11 cellular contexts compared by ENCODE assay signal in the genomic region with DNA sequence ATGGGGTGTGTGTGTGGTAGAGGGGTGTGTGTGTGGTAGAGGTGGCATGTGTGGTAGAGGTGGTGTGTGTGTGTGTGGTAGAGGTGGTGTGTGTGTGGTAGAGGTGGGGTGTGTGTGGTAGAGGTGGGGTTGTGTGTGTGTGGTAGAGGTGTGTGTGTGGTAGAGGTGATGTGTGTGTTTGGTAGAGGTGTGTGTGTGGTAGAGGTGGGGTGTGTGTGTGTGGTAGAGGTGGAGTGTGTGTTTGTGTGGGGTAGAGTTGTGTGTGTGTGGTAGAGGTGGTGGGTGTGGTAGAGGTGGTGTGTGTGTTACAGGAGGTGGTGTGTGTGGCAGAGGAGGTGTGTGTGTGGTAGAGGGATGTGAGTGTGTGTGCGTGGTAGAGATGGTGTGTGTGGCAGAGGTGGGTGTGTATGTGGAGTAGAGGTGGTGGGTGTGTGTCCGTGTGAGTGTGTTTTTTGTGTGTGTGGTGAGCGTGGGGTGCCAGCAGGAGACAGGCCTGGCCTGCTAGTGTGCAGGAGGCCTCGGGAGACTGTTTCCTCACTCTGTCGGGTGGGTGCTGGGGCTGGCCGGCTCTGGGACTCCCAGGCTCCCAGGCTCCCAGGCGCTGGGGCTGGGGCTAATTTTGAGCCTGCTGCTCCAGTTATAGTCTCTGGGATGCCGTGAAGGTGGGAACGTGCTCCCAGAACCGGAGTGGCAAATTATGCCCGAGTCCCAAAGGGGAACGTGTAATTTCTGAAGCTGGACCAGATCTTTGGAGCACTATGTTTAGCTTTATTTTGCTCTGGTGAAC.
DNase-seq lines count a peak whose midpoint lies in the region; ATAC-seq, FAIRE-seq and TF ChIP-seq lines count a peak whose summit lies in the region.
"Had no signal": no experiment of that assay in that cellular context is flagged by ENCODE, and none has a peak within 500 bp of the region (broad histone marks: within the 10 kb centered on the region; RNA-seq: fewer than 3 reads in every experiment).

No MANE protein-coding gene starts in this region.

- H3K27me3 ChIP-seq in BE2C (no peaks in the 10 kb centered on the region), K562 (ENCODE audit: control insufficient read depth in 2 of 2, insufficient read depth in 2 of 2, low read length in 2 of 2) (peaks cover 0 to 4% of the 10 kb centered on the region in 2 experiments; a peak in 2 of 5 replicates)

- TF ChIP-seq EP300 in K562 (IDR thresholded peaks at IDR 0.05; ENCODE audit: low read length) = no peak

- POLR2A ChIA-PET in HEK293 (lab: Yijun Ruan, JAX) = no interaction called here
- POLR2A ChIA-PET in K562 (lab: Yijun Ruan, JAX) = no interaction called here
- POLR2A ChIA-PET in naive thymus-derived CD8-positive, alpha-beta T cell (lab: Charles Lee) = no interaction called here

- H3K9ac ChIP-seq in K562 (ENCODE audit: insufficient read depth in 1 of 2, low read depth in 2 of 2, low read length in 2 of 2) = no peak overlapping the region; a peak in 1 of 4 replicates

- H3K4me3 ChIP-seq in BE2C (ENCODE audit: low read depth, low read length) = no peak overlapping the region
- H3K4me3 ChIP-seq in HEK293 (ENCODE audit: low read depth, low read length) = no peak overlapping the region
- no peak overlapping the region for H3K4me3 ChIP-seq in K562

- no TSS peak for BruUV-seq in K562 (replicated peaks; lab: Mats Ljungman, UMichigan)

- no peak for TF ChIP-seq POLR2A in K562 (conservative IDR thresholded peaks at IDR 0.05)

- DNase-seq in BE2C (peak; percentile 12), K562 (ENCODE audit: extremely low read depth in 1 of 4, low spot score in 3 of 4) (no peak), natural killer cell (peak; percentile 12), globus pallidus (ENCODE audit: low spot score) (no peak)
- no peak for DNase-seq in naive thymus-derived CD8-positive, alpha-beta T cell
- DNase-seq: NCI-H748 treated with DMSO at 0.1 percent for 48 hours had no signal

- no peaks in the 10 kb centered on the region for H3K4me1 Mint-ChIP-seq in natural killer cell
- no peaks in the 10 kb centered on the region for H3K4me1 Mint-ChIP-seq in naive thymus-derived CD8-positive, alpha-beta T cell
- H3K4me1 Mint-ChIP-seq: CD8-positive, alpha-beta memory T cell had no signal

- no peak overlapping the region for H3K4me2 ChIP-seq in K562 (ENCODE audit: insufficient read depth, low read length)

- TF ChIP-seq RAD21 in K562 (CRISPR knock-in tag; conservative IDR thresholded peaks at IDR 0.05 in 1 of 2, IDR thresholded peaks at IDR 0.05 in 1 of 2) = no peak

- H3K4me3 Mint-ChIP-seq in natural killer cell = no peak overlapping the region
- no peak overlapping the region for H3K4me3 Mint-ChIP-seq in naive thymus-derived CD8-positive, alpha-beta T cell
- H3K4me3 Mint-ChIP-seq: CD8-positive, alpha-beta memory T cell had no signal

- no peaks in the 10 kb centered on the region for H3K79me2 ChIP-seq in K562 (ENCODE audit: control insufficient read depth, insufficient read depth, low read length)

- ATAC-seq in K562 = peak; percentile 69
- ATAC-seq in natural killer cell = peak in 2 of 3 donors; percentile 39 to 53
- no peak for ATAC-seq in GM21447 (IDR thresholded peaks at IDR 0.05; ENCODE audit: unreplicated experiment)
- no peak for ATAC-seq in naive thymus-derived CD8-positive, alpha-beta T cell
- ATAC-seq in HG02938 (IDR thresholded peaks at IDR 0.05; ENCODE audit: unreplicated experiment) = no peak

- intact Hi-C loops in K562 (cut with micrococcal nuclease) = loop anchor here (5.0 kb wide), 1 partner anchor 179 kb away; no protein-coding TSS in a partner anchor
- intact Hi-C loops in natural killer cell (cut with micrococcal nuclease) = no loop called here

- no peak overlapping the region for H3K27ac ChIP-seq in HEK293 (ENCODE audit: extremely low read depth, low read depth, low read length)
- H3K27ac ChIP-seq in K562 (ENCODE audit: extremely low read depth, low read depth, low read length) = no peak overlapping the region

- H2AFZ ChIP-seq in K562 (ENCODE audit: low read depth, low read length) = no peak overlapping the region

- H3K9me1 ChIP-seq in K562 (ENCODE audit: control insufficient read depth, insufficient read depth, low read length) = no peaks in the 10 kb centered on the region

- no peaks in the 10 kb centered on the region for H4K20me1 ChIP-seq in K562 (replicated peaks; ENCODE audit: control insufficient read depth, insufficient read depth, low read length)

- in situ Hi-C loops in K562 (cut with MboI) = no loop called here

- H3K27ac Mint-ChIP-seq in natural killer cell = no peak overlapping the region
- no peak overlapping the region for H3K27ac Mint-ChIP-seq in naive thymus-derived CD8-positive, alpha-beta T cell
- H3K27ac Mint-ChIP-seq: CD8-positive, alpha-beta memory T cell had no signal

- H3K9me3 Mint-ChIP-seq in natural killer cell = no peaks in the 10 kb centered on the region
- no peaks in the 10 kb centered on the region for H3K9me3 Mint-ChIP-seq in naive thymus-derived CD8-positive, alpha-beta T cell
- H3K9me3 Mint-ChIP-seq: CD8-positive, alpha-beta memory T cell had no signal

- peaks cover 0 to 4% of the 10 kb centered on the region in 2 donors for H3K27me3 Mint-ChIP-seq in natural killer cell (ENCODE audit: low read depth in 2 of 2)
- peaks cover 3 to 15% (median 7%) of the 10 kb centered on the region in 5 donors for H3K27me3 Mint-ChIP-seq in naive thymus-derived CD8-positive, alpha-beta T cell

- H3K9me3 ChIP-seq in BE2C = no peaks in the 10 kb centered on the region
- H3K9me3 ChIP-seq in HEK293 (ENCODE audit: control insufficient read depth, insufficient read depth, low read depth, low read length) = no peaks in the 10 kb centered on the region
- no peaks in the 10 kb centered on the region for H3K9me3 ChIP-seq in K562 (replicated peaks; ENCODE audit: control insufficient read depth, insufficient read depth, low read depth, low read length)

- TF ChIP-seq CTCF in BE2C (IDR thresholded peaks at IDR 0.05; ENCODE audit: low read depth, low read length) (no peak), HEK293 (tag by site-specific recombination; IDR thresholded peaks at IDR 0.05) (no peak; the same call in 1 of the 2 replicates), K562 (IDR thresholded peaks at IDR 0.05 in 2 of 3, conservative IDR thresholded peaks at IDR 0.05 in 1 of 3; ENCODE audit: insufficient read depth in 2 of 3, low read depth in 1 of 3, low read length in 3 of 3) (no peak), natural killer cell (IDR thresholded peaks at IDR 0.05) (no peak)

- CTCF ChIA-PET in HEK293 (lab: Yijun Ruan, JAX) (no interaction called here), K562 (lab: Yijun Ruan, JAX; ENCODE audit: low intra/inter-chr PET ratio) (no interaction called here)

- H3K36me3 Mint-ChIP-seq in natural killer cell = no peaks in the 10 kb centered on the region
- H3K36me3 Mint-ChIP-seq in naive thymus-derived CD8-positive, alpha-beta T cell = no peaks in the 10 kb centered on the region
- H3K36me3 Mint-ChIP-seq: CD8-positive, alpha-beta memory T cell had no signal

- WGBS in K562 (ENCODE audit: insufficient coverage, low coverage, missing lambda C conversion rate) = 9% methylated on average over 10 of the region's 12 CpGs

- H3K36me3 ChIP-seq in BE2C = no peaks in the 10 kb centered on the region
- no peaks in the 10 kb centered on the region for H3K36me3 ChIP-seq in HEK293 (ENCODE audit: control insufficient read depth in 2 of 2, insufficient read depth in 1 of 2, low read length in 2 of 2)
- H3K36me3 ChIP-seq in K562 (ENCODE audit: control insufficient read depth, insufficient read depth, low read length) = no peaks in the 10 kb centered on the region

- FAIRE-seq in K562 (lab: Jason Lieb, UNC) = peak; percentile 91
- FAIRE-seq: GM19239 had no signal

- H3K4me1 ChIP-seq in BE2C = no peaks in the 10 kb centered on the region
- no peaks in the 10 kb centered on the region for H3K4me1 ChIP-seq in HEK293 (ENCODE audit: control insufficient read depth, insufficient read depth, low read length)
- peaks cover 0 to 4% of the 10 kb centered on the region in 2 experiments; a peak in 1 of 5 replicates for H3K4me1 ChIP-seq in K562 (replicated peaks in 1 of 2; ENCODE audit: control insufficient read depth in 2 of 2, insufficient read depth in 2 of 2, low read length in 2 of 2)

TF ChIP-seq in HEK293, 187 proteins besides CTCF, POLR2A, EP300 and RAD21 (continues in another document):
- TF ChIP-seq ZNF157 (tag by site-specific recombination; IDR thresholded peaks at IDR 0.05) = no peak
- 0 out of 2 replicates have a peak, but pooled peaks have one; percentile 57 for TF ChIP-seq ZNF791 (tag by site-specific recombination; IDR thresholded peaks at IDR 0.05)
- TF ChIP-seq MZF1 (tag by site-specific recombination; IDR thresholded peaks at IDR 0.05; ENCODE audit: borderline replicate concordance) = no peak
- TF ChIP-seq TRIM28 (IDR thresholded peaks at IDR 0.05; ENCODE audit: borderline replicate concordance, low read length) = no peak
- TF ChIP-seq ZNF670 (tag by site-specific recombination; IDR thresholded peaks at IDR 0.05; ENCODE audit: low read depth) = no peak
- peak; percentile 93 for TF ChIP-seq EGR2 (tag by site-specific recombination; IDR thresholded peaks at IDR 0.05; ENCODE audit: low read depth)
- TF ChIP-seq ZNF311 (tag by site-specific recombination; IDR thresholded peaks at IDR 0.05; ENCODE audit: borderline replicate concordance) = no peak

TF ChIP-seq in K562, 482 proteins besides CTCF, POLR2A, EP300 and RAD21 (continues in another document):
- TF ChIP-seq, protein P1, sequence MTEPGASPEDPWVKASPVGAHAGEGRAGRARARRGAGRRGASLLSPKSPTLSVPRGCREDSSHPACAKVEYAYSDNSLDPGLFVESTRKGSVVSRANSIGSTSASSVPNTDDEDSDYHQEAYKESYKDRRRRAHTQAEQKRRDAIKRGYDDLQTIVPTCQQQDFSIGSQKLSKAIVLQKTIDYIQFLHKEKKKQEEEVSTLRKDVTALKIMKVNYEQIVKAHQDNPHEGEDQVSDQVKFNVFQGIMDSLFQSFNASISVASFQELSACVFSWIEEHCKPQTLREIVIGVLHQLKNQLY (CRISPR knock-in tag; conservative IDR thresholded peaks at IDR 0.05) = no peak
- TF ChIP-seq, protein P2, sequence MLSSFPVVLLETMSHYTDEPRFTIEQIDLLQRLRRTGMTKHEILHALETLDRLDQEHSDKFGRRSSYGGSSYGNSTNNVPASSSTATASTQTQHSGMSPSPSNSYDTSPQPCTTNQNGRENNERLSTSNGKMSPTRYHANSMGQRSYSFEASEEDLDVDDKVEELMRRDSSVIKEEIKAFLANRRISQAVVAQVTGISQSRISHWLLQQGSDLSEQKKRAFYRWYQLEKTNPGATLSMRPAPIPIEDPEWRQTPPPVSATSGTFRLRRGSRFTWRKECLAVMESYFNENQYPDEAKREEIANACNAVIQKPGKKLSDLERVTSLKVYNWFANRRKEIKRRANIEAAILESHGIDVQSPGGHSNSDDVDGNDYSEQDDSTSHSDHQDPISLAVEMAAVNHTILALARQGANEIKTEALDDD (IDR thresholded peaks at IDR 0.05) = no peak
- no peak for TF ChIP-seq DIDO1 (tag; IDR thresholded peaks at IDR 0.05; ENCODE audit: low read depth)
- TF ChIP-seq RBM17 (IDR thresholded peaks at IDR 0.05; ENCODE audit: borderline replicate concordance, low read depth, low read length) = no peak
- TF ChIP-seq RFX1 (IDR thresholded peaks at IDR 0.05) = no peak
- no peak for TF ChIP-seq MTA2 (IDR thresholded peaks at IDR 0.05; ENCODE audit: low read depth)
- TF ChIP-seq ZNF263 (CRISPR knock-in tag; IDR thresholded peaks at IDR 0.05; ENCODE audit: borderline replicate concordance) = no peak

Comparison
In these comparisons a context has a peak if more than half of its experiments do, and no peak if none do; other contexts are left out.
1. DNase-seq: peak in BE2C (single experiment) and natural killer cell (single experiment); none in K562 (0 of 4), naive thymus-derived CD8-positive, alpha-beta T cell (0 of 10) and globus pallidus (single experiment).
2. ATAC-seq: peak in K562 (single experiment) and natural killer cell (2 of 3); none in GM21447 (single experiment), naive thymus-derived CD8-positive, alpha-beta T cell (0 of 2) and HG02938 (single experiment).